ENCODE assay signal across 20 cellular contexts in the genomic region with DNA sequence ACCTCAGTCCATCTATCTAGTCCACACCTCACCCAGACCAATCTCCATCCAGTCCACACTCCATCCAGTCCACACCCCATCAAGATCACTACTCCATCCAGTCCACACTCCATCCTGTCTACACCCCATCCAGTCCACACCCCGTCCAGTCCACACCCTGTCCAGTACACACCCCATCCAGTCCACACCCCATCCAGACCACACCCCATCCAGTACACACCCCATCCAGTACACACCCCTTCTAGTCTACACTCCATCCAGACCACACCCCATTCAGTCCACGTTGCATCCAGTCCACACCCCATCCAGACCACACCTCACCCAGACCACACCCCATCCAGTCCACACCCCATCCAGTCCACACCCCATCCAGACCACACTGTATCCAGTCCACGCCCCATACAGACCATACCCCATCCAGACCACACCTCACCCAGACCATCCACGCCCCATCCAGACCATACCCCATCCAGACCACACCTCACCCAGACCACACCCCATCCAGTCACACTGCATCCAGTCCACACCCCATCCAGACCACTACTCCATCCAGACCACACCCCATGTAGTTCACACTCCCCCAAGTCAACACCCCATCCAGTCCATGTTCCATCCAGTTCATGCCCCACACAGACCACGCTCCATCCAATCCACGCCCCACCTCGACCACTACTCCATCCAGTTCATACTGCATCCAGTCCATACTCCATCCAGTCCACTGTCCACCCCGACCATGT.
DNase-seq lines count a peak whose midpoint lies in the region; ATAC-seq, FAIRE-seq and TF ChIP-seq lines count a peak whose summit lies in the region.
"Had no signal": no experiment of that assay in that cellular context is flagged by ENCODE, and none has a peak within 500 bp of the region (broad histone marks: within the 10 kb centered on the region; RNA-seq: fewer than 3 reads in every experiment).

No MANE protein-coding gene starts in this region.

- H3K4me1 ChIP-seq in left ventricle myocardium inferior, result no peaks in the 10 kb centered on the region
- no peaks in the 10 kb centered on the region for H3K4me1 ChIP-seq in colonic mucosa
- H3K4me1 ChIP-seq: ascending aorta, gastrocnemius medialis, lower lobe of right lung had no signal

- TF ChIP-seq CTCF in left ventricle myocardium inferior (IDR thresholded peaks at IDR 0.05; ENCODE audit: borderline replicate concordance) (no peak), colonic mucosa (IDR thresholded peaks at IDR 0.05) (no peak), osteocyte (IDR thresholded peaks at IDR 0.05) (no peak)

- H3K4me3 Mint-ChIP-seq in osteocyte (ENCODE audit: unreplicated experiment), result no peak overlapping the region
- H3K4me3 Mint-ChIP-seq: CD8-positive, alpha-beta memory T cell; natural killer cell; T-cell had no signal

- H3K27me3 Mint-ChIP-seq in osteocyte (ENCODE audit: unreplicated experiment), result peaks cover 13% of the 10 kb centered on the region

- H3K36me3 ChIP-seq in left ventricle myocardium inferior (no peaks in the 10 kb centered on the region), colonic mucosa (no peaks in the 10 kb centered on the region)
- H3K36me3 ChIP-seq: ascending aorta, gastrocnemius medialis, lower lobe of right lung had no signal

- H3K27ac ChIP-seq in left ventricle myocardium inferior (replicated peaks) (no peak overlapping the region), colonic mucosa (no peak overlapping the region)
- H3K27ac ChIP-seq: ascending aorta, gastrocnemius medialis, lower lobe of right lung, VCaP had no signal

- H3K4me3 ChIP-seq in left ventricle myocardium inferior, result no peak overlapping the region
- H3K4me3 ChIP-seq in colonic mucosa, result no peak overlapping the region
- H3K4me3 ChIP-seq: ascending aorta, gastrocnemius medialis, lower lobe of right lung had no signal

- peak; percentile 71 for FAIRE-seq in urothelium cell line (lab: Jason Lieb, UNC)

- peaks cover 35% of the 10 kb centered on the region for H3K27me3 ChIP-seq in left ventricle myocardium inferior (ENCODE audit: low read depth)
- H3K27me3 ChIP-seq in colonic mucosa, result no peaks in the 10 kb centered on the region
- H3K27me3 ChIP-seq: ascending aorta, gastrocnemius medialis had no signal

- no peak overlapping the region for H3K27ac Mint-ChIP-seq in osteocyte (ENCODE audit: unreplicated experiment)
- H3K27ac Mint-ChIP-seq: CD8-positive, alpha-beta memory T cell; natural killer cell; T-cell had no signal

- DNase-seq in left ventricle myocardium inferior, result peak; percentile 1
- DNase-seq in left ventricle myocardium superior, result no peak
- DNase-seq in colonic mucosa, result peak; percentile 9
- DNase-seq in osteocyte (ENCODE audit: extremely low spot score, unreplicated experiment), result peak; percentile 62
- DNase-seq in urothelium cell line (ENCODE audit: low spot score), result no peak
- DNase-seq in NCI-H128 (lab: John Stamatoyannopoulos, UW; ENCODE audit: unreplicated experiment), result no peak
- no peak for DNase-seq in NK-92 treated with Interleukin-12 subunit alpha and Interleukin-12 subunit beta, amount 100 ng/mL, for 24 hours (lab: John Stamatoyannopoulos, UW)
- DNase-seq in NCI-H510A treated with DMSO at 0.1 percent for 48 hours (lab: John Stamatoyannopoulos, UW), result no peak
- DNase-seq: activated gamma-delta T cell treated with Interleukin-2 at 50 U/mL for 16 hours; CD8-positive, alpha-beta memory T cell; cortex of kidney; EL; lower lobe of right lung; NCI-H1436; NCI-H226 had no signal

- intact Hi-C loops in left ventricle myocardium inferior (cut with micrococcal nuclease) (no loop called here), left ventricle myocardium superior (cut with micrococcal nuclease) (no loop called here), colonic mucosa (cut with DNase I) (no loop called here)

- H3K9ac ChIP-seq in colonic mucosa (ENCODE audit: low read depth in 2 of 2, low read length in 2 of 2), result no peak overlapping the region

- peaks cover 5% of the 10 kb centered on the region for H3K9me3 Mint-ChIP-seq in osteocyte (ENCODE audit: unreplicated experiment)
- H3K9me3 Mint-ChIP-seq: T-cell had no signal

- H3K36me3 Mint-ChIP-seq in osteocyte (ENCODE audit: unreplicated experiment), result no peaks in the 10 kb centered on the region
- H3K36me3 Mint-ChIP-seq: CD8-positive, alpha-beta memory T cell; natural killer cell; T-cell had no signal

- H3K9me3 ChIP-seq in left ventricle myocardium inferior (replicated peaks) (no peaks in the 10 kb centered on the region), colonic mucosa (no peaks in the 10 kb centered on the region)
- H3K9me3 ChIP-seq: ascending aorta, gastrocnemius medialis, lower lobe of right lung had no signal

- H3K4me1 Mint-ChIP-seq in osteocyte (ENCODE audit: unreplicated experiment), result no peaks in the 10 kb centered on the region
- H3K4me1 Mint-ChIP-seq: CD8-positive, alpha-beta memory T cell; natural killer cell; T-cell had no signal

- ATAC-seq in left ventricle myocardium superior, result no peak
- ATAC-seq: gastrocnemius medialis, T-cell had no signal

Comparison
In these comparisons a context has a peak if more than half of its experiments do, and no peak if none do; other contexts are left out.
1. DNase-seq: peak in left ventricle myocardium inferior (single experiment), colonic mucosa (single experiment) and osteocyte (single experiment); none in left ventricle myocardium superior (single experiment), urothelium cell line (single experiment), NCI-H128 (single experiment), NK-92 treated with Interleukin-12 subunit alpha and Interleukin-12 subunit beta, amount 100 ng/mL, for 24 hours (single experiment) and NCI-H510A treated with DMSO at 0.1 percent for 48 hours (single experiment).